ENCODE assay signal across 12 cellular contexts in genomic region chr19:18855647-18856384, GRCh38. TPM values are rescaled to one million over a fixed set of nuclear protein-coding genes. Genes with fewer than 3 reads are reported as not detected.
"Had no signal": no experiment of that assay in that cellular context is flagged by ENCODE, and none has a peak within 500 bp of the region (broad histone marks: within the 10 kb centered on the region; RNA-seq: fewer than 3 reads in every experiment).

No MANE protein-coding gene starts in this region.

- H3K36me3 Mint-ChIP-seq: natural killer cell had no signal

- H3K27me3 ChIP-seq: left lung, suprapubic skin had no signal

- H3K27ac Mint-ChIP-seq: activated CD4-positive, alpha-beta memory T cell treated with anti-CD3 and anti-CD28 coated beads, Interleukin-2, amount 10 ng/mL, durations not matched to agents 7 days and 5 days; activated CD4-positive, alpha-beta T cell treated with anti-CD3 and anti-CD28 coated beads for 36 hours; activated T-cell treated with anti-CD3 and anti-CD28 coated beads, Interleukin-2, amount 50 U/mL, for 72 hours; endodermal cell; natural killer cell had no signal

- H3K9me3 ChIP-seq: left lung, psoas muscle, suprapubic skin had no signal

- H3K4me3 Mint-ChIP-seq: activated CD4-positive, alpha-beta memory T cell treated with anti-CD3 and anti-CD28 coated beads, Interleukin-2, amount 10 ng/mL, durations not matched to agents 7 days and 5 days; activated CD4-positive, alpha-beta T cell treated with anti-CD3 and anti-CD28 coated beads for 36 hours; activated T-cell treated with anti-CD3 and anti-CD28 coated beads, Interleukin-2, amount 50 U/mL, for 72 hours; endodermal cell; natural killer cell had no signal

- H3K9me3 Mint-ChIP-seq: activated CD4-positive, alpha-beta memory T cell treated with anti-CD3 and anti-CD28 coated beads, Interleukin-2, amount 10 ng/mL, durations not matched to agents 7 days and 5 days; activated T-cell treated with anti-CD3 and anti-CD28 coated beads, Interleukin-2, amount 50 U/mL, for 72 hours; endodermal cell; natural killer cell had no signal

- H3K27ac ChIP-seq: left lung, psoas muscle, suprapubic skin had no signal

- ATAC-seq: activated CD4-positive, alpha-beta T cell treated with anti-CD3 and anti-CD28 coated beads for 36 hours; activated T-cell treated with anti-CD3 and anti-CD28 coated beads, Interleukin-2, amount 50 U/mL, for 72 hours; natural killer cell had no signal

- DNase-seq: activated CD4-positive, alpha-beta memory T cell treated with anti-CD3 and anti-CD28 coated beads, Interleukin-2, amount 10 ng/mL, durations not matched to agents 7 days and 5 days; activated CD4-positive, alpha-beta T cell treated with anti-CD3 and anti-CD28 coated beads for 36 hours; activated gamma-delta T cell treated with Interleukin-2 at 50 U/mL for 16 hours; activated T-cell treated with anti-CD3 and anti-CD28 coated beads, Interleukin-2, amount 50 U/mL, for 72 hours; left lung; natural killer cell; stimulated activated CD4-positive, alpha-beta T cell treated with anti-CD3 and anti-CD28 coated beads, Interleukin-2, amount 100 ng/mL, for 48 hours; stimulated activated naive CD4-positive, alpha-beta T cell treated with Interleukin-2 at 50 U/mL for 16 hours had no signal

- H3K4me3 ChIP-seq: left lung, psoas muscle, suprapubic skin had no signal

- H3K4me1 Mint-ChIP-seq: activated CD4-positive, alpha-beta T cell treated with anti-CD3 and anti-CD28 coated beads for 36 hours; endodermal cell had no signal

- H3K27me3 Mint-ChIP-seq: activated CD4-positive, alpha-beta memory T cell treated with anti-CD3 and anti-CD28 coated beads, Interleukin-2, amount 10 ng/mL, durations not matched to agents 7 days and 5 days; activated CD4-positive, alpha-beta T cell treated with anti-CD3 and anti-CD28 coated beads for 36 hours had no signal

RNA-seq across cellular contexts. Expression of gene CERS1, which starts 40.1 kb away (rescaled TPM):
- total RNA-seq: activated CD4-positive, alpha-beta memory T cell treated with anti-CD3 and anti-CD28 coated beads, Interleukin-2, amount 10 ng/mL, durations not matched to agents 7 days and 5 days; activated T-cell treated with anti-CD3 and anti-CD28 coated beads, Interleukin-2, amount 50 U/mL, for 72 hours; natural killer cell; T-helper 2 cell treated with Interferon-gamma antibody and Interleukin-4, amounts not matched to agents 100 ng/mL and 5 ng/mL, for 36 hours had no signal
